18 cellular contexts compared by ENCODE assay signal in the genomic region with DNA sequence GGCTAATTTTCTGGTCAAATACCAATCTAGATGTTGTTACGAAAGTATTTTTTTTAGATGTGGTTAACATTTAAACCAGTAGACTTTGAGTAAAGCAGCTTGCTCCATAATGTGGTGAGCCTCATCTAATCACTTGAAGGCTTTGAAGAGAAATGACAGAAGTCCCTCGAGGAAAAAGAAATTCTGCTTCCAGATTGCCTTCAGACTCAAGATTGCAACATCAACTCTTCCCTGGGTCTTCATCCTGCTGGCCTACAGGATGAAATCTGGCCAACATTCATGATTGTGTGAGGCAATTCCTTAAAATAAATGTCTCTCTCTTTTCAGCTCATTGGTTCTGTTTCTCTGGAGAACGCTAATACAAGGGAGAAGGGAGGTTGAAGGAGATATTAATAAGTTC. TPM values are rescaled to one million over a fixed set of nuclear protein-coding genes. Genes with fewer than 3 reads are reported as not detected.
A peak's percentile ranks its signal among the peaks of the same experiment; 100 is the strongest.
DNase-seq lines count a peak whose midpoint lies in the region; ATAC-seq, FAIRE-seq and TF ChIP-seq lines count a peak whose summit lies in the region.
"Had no signal": no experiment of that assay in that cellular context is flagged by ENCODE, and none has a peak within 500 bp of the region (broad histone marks: within the 10 kb centered on the region; RNA-seq: fewer than 3 reads in every experiment).

No MANE protein-coding gene starts in this region.

- no peak overlapping the region for H3K4me3 Mint-ChIP-seq in astrocyte (ENCODE audit: unreplicated experiment)
- H3K4me3 Mint-ChIP-seq: GM23338; stimulated activated naive B cell treated with anti-CD40 and anti-IgM and Interleukin-4, amounts not matched to agents 10 μg/mL and 1 μg/mL and 100 μg/mL, for 72 hours had no signal

- no peaks in the 10 kb centered on the region for H3K27me3 ChIP-seq in GM23248 (replicated peaks; ENCODE audit: insufficient read depth)
- H3K27me3 ChIP-seq in astrocyte (ENCODE audit: insufficient read depth, low read length) = no peaks in the 10 kb centered on the region
- no peaks in the 10 kb centered on the region for H3K27me3 ChIP-seq in heart left ventricle
- H3K27me3 ChIP-seq in small intestine (ENCODE audit: control insufficient read depth in 2 of 2, insufficient read depth in 2 of 2, low read length in 2 of 2) = no peaks in the 10 kb centered on the region
- H3K27me3 ChIP-seq: BLaER1, colonic mucosa, gastrocnemius medialis, tibial nerve had no signal

- intact Hi-C loops in heart left ventricle (cut with DNase I) = no loop called here

- H3K27ac ChIP-seq in GM23248 (peak overlapping the region; percentile 23), astrocyte (ENCODE audit: low read depth, low read length) (no peak overlapping the region), heart left ventricle (peak overlapping the region in 5 of 12 donors; percentile 17 to 54 (median 39)), small intestine (ENCODE audit: low read depth in 1 of 2, low read length in 1 of 2) (no peak overlapping the region)
- H3K27ac ChIP-seq: BLaER1, colonic mucosa, gastrocnemius medialis had no signal

- H3K4me2 ChIP-seq in GM23248 (ENCODE audit: unreplicated experiment) = peak overlapping the region; percentile 40
- H3K4me2 ChIP-seq in astrocyte (ENCODE audit: low read length) = no peak overlapping the region
- H3K4me2 ChIP-seq: BLaER1, GM23338 had no signal

- TF ChIP-seq CTCF in astrocyte (IDR thresholded peaks at IDR 0.05; ENCODE audit: insufficient read depth, low read depth, low read length) = no peak
- no peak for TF ChIP-seq CTCF in heart left ventricle (IDR thresholded peaks at IDR 0.05)

- H3K4me1 ChIP-seq in GM23248 (ENCODE audit: insufficient read depth) (peaks cover 65% of the 10 kb centered on the region), astrocyte (ENCODE audit: insufficient read depth, low read length) (peaks cover 19% of the 10 kb centered on the region), heart left ventricle (peaks cover 0 to 43% (median 0%) of the 10 kb centered on the region in 12 donors), small intestine (ENCODE audit: control insufficient read depth in 2 of 2, insufficient read depth in 1 of 2, low read depth in 1 of 2, low read length in 1 of 2) (peaks cover 2 to 12% of the 10 kb centered on the region in 2 donors)

- no peak overlapping the region for H2AFZ ChIP-seq in GM23248
- H2AFZ ChIP-seq in astrocyte (ENCODE audit: low read depth, low read length) = no peak overlapping the region
- H2AFZ ChIP-seq: GM23338 had no signal

- H3K9me3 Mint-ChIP-seq in astrocyte (ENCODE audit: unreplicated experiment) = no peaks in the 10 kb centered on the region
- H3K9me3 Mint-ChIP-seq: GM23338; stimulated activated naive B cell treated with anti-CD40 and anti-IgM and Interleukin-4, amounts not matched to agents 10 μg/mL and 1 μg/mL and 100 μg/mL, for 72 hours had no signal

- no peaks in the 10 kb centered on the region for H3K27me3 Mint-ChIP-seq in astrocyte (ENCODE audit: low read depth, unreplicated experiment)

- in situ Hi-C loops in GM23248 (cut with MboI) = no loop called here

- 15 to 20% methylated on average over 3 of the region's 3 CpGs for WGBS in GM23248 (ENCODE audit: low coverage in 1 of 2, low lambda C conversion rate in 2 of 2, missing lambda C conversion rate in 2 of 2), 2 experiments
- WGBS in heart left ventricle, 4 donors = 74 to 82% (median 75%) methylated on average over 3 of the region's 3 CpGs
- 47 to 57% (median 49%) methylated on average over 3 of the region's 3 CpGs for WGBS in small intestine, 3 donors

- peaks cover 62% of the 10 kb centered on the region for H3F3A ChIP-seq in GM23248 (ENCODE audit: insufficient read depth)

- TF ChIP-seq POLR2A in heart left ventricle (IDR thresholded peaks at IDR 0.05) = no peak

- H3K9ac ChIP-seq in GM23248 (no peak overlapping the region), astrocyte (ENCODE audit: low read length) (no peak overlapping the region)
- H3K9ac ChIP-seq: BLaER1 had no signal

- H4K20me1 ChIP-seq in GM23248 (ENCODE audit: insufficient read depth) = no peaks in the 10 kb centered on the region
- H4K20me1 ChIP-seq in astrocyte (ENCODE audit: insufficient read depth, low read length) = no peaks in the 10 kb centered on the region
- H4K20me1 ChIP-seq: BLaER1 had no signal

- FAIRE-seq in astrocyte (lab: Jason Lieb, UNC) (peak; percentile 34), small intestine (lab: Jason Lieb, UNC) (no peak)
- FAIRE-seq: GM19239 had no signal

- H3K36me3 ChIP-seq in GM23248 (ENCODE audit: low read depth) (no peaks in the 10 kb centered on the region), astrocyte (ENCODE audit: insufficient read depth, low read length) (no peaks in the 10 kb centered on the region), heart left ventricle (no peaks in the 10 kb centered on the region), small intestine (ENCODE audit: control insufficient read depth in 2 of 2, insufficient read depth in 2 of 2, low read length in 2 of 2) (no peaks in the 10 kb centered on the region)
- H3K36me3 ChIP-seq: BLaER1, colonic mucosa, gastrocnemius medialis, tibial nerve had no signal

- H3K79me2 ChIP-seq in GM23248 (ENCODE audit: insufficient read depth) (no peaks in the 10 kb centered on the region), astrocyte (ENCODE audit: insufficient read depth, low read length) (no peaks in the 10 kb centered on the region)

- H3K9me3 ChIP-seq in GM23248 (ENCODE audit: low read depth) = no peaks in the 10 kb centered on the region
- H3K9me3 ChIP-seq in astrocyte (ENCODE audit: insufficient read depth, low read depth, low read length) = no peaks in the 10 kb centered on the region
- no peaks in the 10 kb centered on the region for H3K9me3 ChIP-seq in heart left ventricle
- H3K9me3 ChIP-seq in small intestine (ENCODE audit: control insufficient read depth, low read depth) = no peaks in the 10 kb centered on the region
- H3K9me3 ChIP-seq: BLaER1, colonic mucosa, gastrocnemius medialis, tibial nerve had no signal

- H3K9me2 ChIP-seq in GM23248 (ENCODE audit: insufficient read depth) = no peaks in the 10 kb centered on the region

- H3K4me3 ChIP-seq in GM23248 (no peak overlapping the region), astrocyte (ENCODE audit: insufficient read depth, low read depth, low read length) (no peak overlapping the region), heart left ventricle (no peak overlapping the region), small intestine (ENCODE audit: low read depth in 1 of 2, low read length in 2 of 2) (no peak overlapping the region)
- H3K4me3 ChIP-seq: BLaER1, colonic mucosa, gastrocnemius medialis, GM23338, tibial nerve had no signal

- H3K27ac Mint-ChIP-seq in astrocyte (ENCODE audit: unreplicated experiment) = no peak overlapping the region
- H3K27ac Mint-ChIP-seq: GM23338; stimulated activated naive B cell treated with anti-CD40 and anti-IgM and Interleukin-4, amounts not matched to agents 10 μg/mL and 1 μg/mL and 100 μg/mL, for 72 hours had no signal

- DNase-seq in GM23248 (peak; percentile 77), astrocyte (ENCODE audit: low read depth) (peak; percentile 47), heart left ventricle (no peak), small intestine (peak; percentile 14), Ammon's horn (ENCODE audit: low spot score) (no peak), globus pallidus (ENCODE audit: low spot score) (no peak)
- DNase-seq: activated CD8-positive, alpha-beta memory T cell treated with anti-CD3 and anti-CD28 coated beads, Interleukin-2, amount 50 U/mL, for 48 hours; colonic mucosa; gastrocnemius medialis; NCI-H146; NCI-H748 treated with DMSO at 0.1 percent for 48 hours; PC-3; stimulated activated naive B cell treated with anti-CD40 and anti-IgM and Interleukin-4, amounts not matched to agents 10 μg/mL and 1 μg/mL and 100 μg/mL, for 72 hours had no signal

- peak in 3 of 4 donors; percentile 43 to 77 (median 61) for ATAC-seq in heart left ventricle
- no peak for ATAC-seq in HG03135 (IDR thresholded peaks at IDR 0.05; ENCODE audit: unreplicated experiment)
- ATAC-seq: GM23338; PC-3; stimulated activated naive B cell treated with anti-CD40 and anti-IgM and Interleukin-4, amounts not matched to agents 10 μg/mL and 1 μg/mL and 100 μg/mL, for 72 hours had no signal

- peaks cover 15% of the 10 kb centered on the region for H3K4me1 Mint-ChIP-seq in astrocyte (ENCODE audit: low read depth, unreplicated experiment)
- H3K4me1 Mint-ChIP-seq: stimulated activated naive B cell treated with anti-CD40 and anti-IgM and Interleukin-4, amounts not matched to agents 10 μg/mL and 1 μg/mL and 100 μg/mL, for 72 hours had no signal

- no peaks in the 10 kb centered on the region for H3K36me3 Mint-ChIP-seq in astrocyte (ENCODE audit: low read depth, unreplicated experiment)
- H3K36me3 Mint-ChIP-seq: stimulated activated naive B cell treated with anti-CD40 and anti-IgM and Interleukin-4, amounts not matched to agents 10 μg/mL and 1 μg/mL and 100 μg/mL, for 72 hours had no signal

RNA-seq across cellular contexts. Expression of a gene that starts 32.5 kb away (rescaled TPM):
- 15.3 and 15.7 TPM in 2 replicates for total RNA-seq in GM23248 (2014; rRNA removed; shearing (Covaris generic))
- 11.3 and 14.5 TPM in 2 replicates for polyA plus RNA-seq in GM23248 (2016; fragmentation: Nextera tagmentation; extraction: Ambion mirVana)
- 13.4 and 14.1 TPM in 2 replicates for total RNA-seq in astrocyte
- total RNA-seq in heart left ventricle = 10 to 100 TPM in 6 of 9 donors, 1 to 10 TPM in 3; 4.5 to 18.5 (median 13.7) TPM
- 10 to 100 TPM in 1 of 2 donors, 1 to 10 TPM in 1; 2.6 to 15.6 TPM for polyA plus RNA-seq in heart left ventricle
- 10 to 100 TPM in 2 of 3 donors, 1 to 10 TPM in 1; 5.7 to 15.7 (median 11.6) TPM for polyA plus RNA-seq in small intestine

Comparison
In these comparisons a context has a peak if more than half of its experiments do, and no peak if none do; other contexts are left out.
1. DNase-seq: peak in GM23248 (single experiment), astrocyte (single experiment) and small intestine (single experiment); none in heart left ventricle (0 of 5), Ammon's horn (single experiment) and globus pallidus (single experiment).